In the genomic region with DNA sequence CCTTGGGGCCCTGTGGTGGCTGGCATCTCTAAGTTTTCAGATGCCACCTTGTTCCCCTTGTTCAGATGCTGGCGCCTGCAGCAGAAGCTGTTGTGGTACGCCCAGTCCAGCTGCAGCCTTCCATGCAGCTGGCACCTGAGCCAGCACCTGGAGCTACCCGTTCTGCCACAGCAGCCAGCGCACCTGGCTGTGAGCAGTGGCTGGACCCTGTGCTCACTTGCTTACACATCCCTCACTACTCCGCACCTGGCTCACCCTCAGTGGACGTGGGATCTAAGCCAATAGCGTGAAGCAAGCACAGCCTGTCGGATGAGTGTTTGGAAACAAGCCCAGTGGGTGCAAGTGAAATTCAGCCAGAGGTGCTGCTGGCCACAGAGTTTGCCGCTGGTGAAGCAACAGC, we compare ENCODE assay signal across 17 cellular contexts.
DNase-seq lines count a peak whose midpoint lies in the region; ATAC-seq and TF ChIP-seq lines count a peak whose summit lies in the region.
"Had no signal": no experiment of that assay in that cellular context is flagged by ENCODE, and none has a peak within 500 bp of the region (broad histone marks: within the 10 kb centered on the region; RNA-seq: fewer than 3 reads in every experiment).

No MANE protein-coding gene starts in this region.

- no peaks in the 10 kb centered on the region for H3K36me3 ChIP-seq in PC-3 (ENCODE audit: low read depth, low read length)
- H3K36me3 ChIP-seq: ovary, thoracic aorta had no signal

- ATAC-seq in PC-3, result peak; percentile 12
- peak; percentile 28 for ATAC-seq in stimulated activated effector memory CD8-positive, alpha-beta T cell treated with anti-CD3 and anti-CD28 coated beads, Interleukin-12 subunit alpha, Interleukin-12 subunit beta, amount 100 ng/mL, for 72 hours
- no peak for ATAC-seq in activated T-helper 17 cell treated with anti-CD3 and anti-CD28 coated beads, Interleukin-2, amount 50 U/mL, for 72 hours (replicated peaks)
- ATAC-seq: activated naive CD4-positive, alpha-beta T cell treated with anti-CD3 and anti-CD28 coated beads, Interleukin-2, amount 50 U/mL, for 72 hours; activated T-cell treated with anti-CD3 and anti-CD28 coated beads, Interleukin-2, amount 50 U/mL, for 4 hours had no signal

- no TSS peak for BruUV-seq in PC-3 (replicated peaks; lab: Mats Ljungman, UMichigan)

- H3K4me2 ChIP-seq in PC-3 (ENCODE audit: low read length), result peak overlapping the region; percentile 71

- H3K9me3 ChIP-seq in PC-3 (ENCODE audit: low read length), result no peaks in the 10 kb centered on the region
- H3K9me3 ChIP-seq: ovary, thoracic aorta had no signal

- H3K9me3 Mint-ChIP-seq in stimulated activated effector memory CD8-positive, alpha-beta T cell treated with anti-CD3 and anti-CD28 coated beads, Interleukin-12 subunit alpha, Interleukin-12 subunit beta, amount 100 ng/mL, for 72 hours, result peaks cover 16% of the 10 kb centered on the region
- H3K9me3 Mint-ChIP-seq in activated T-helper 17 cell treated with anti-CD3 and anti-CD28 coated beads, Interleukin-2, amount 50 U/mL, for 72 hours, result peaks cover 16% of the 10 kb centered on the region

- POLR2A ChIA-PET in PC-3 (lab: Charles Lee; ENCODE audit: unreplicated experiment), result no interaction called here

- H3K27ac ChIP-seq in PC-3 (ENCODE audit: low read length) (peak overlapping the region; percentile 85), caudate nucleus (ENCODE audit: low read depth, low read length) (no peak overlapping the region)
- H3K27ac ChIP-seq: coronary artery, ovary, thoracic aorta had no signal

- TF ChIP-seq CTCF in PC-3 (conservative IDR thresholded peaks at IDR 0.05; ENCODE audit: low read depth, low read length) (no peak), epithelial cell of esophagus (IDR thresholded peaks at IDR 0.05; ENCODE audit: insufficient read depth, low read depth, low read length, missing control alignments) (no peak)

- no peaks in the 10 kb centered on the region for H3K9me2 ChIP-seq in PC-3 (replicated peaks; ENCODE audit: low read length)

- CTCF ChIA-PET in PC-3 (lab: Charles Lee), result no interaction called here

- H3K27ac Mint-ChIP-seq in stimulated activated effector memory CD8-positive, alpha-beta T cell treated with anti-CD3 and anti-CD28 coated beads, Interleukin-12 subunit alpha, Interleukin-12 subunit beta, amount 100 ng/mL, for 72 hours, result no peak overlapping the region
- no peak overlapping the region for H3K27ac Mint-ChIP-seq in activated T-helper 17 cell treated with anti-CD3 and anti-CD28 coated beads, Interleukin-2, amount 50 U/mL, for 72 hours
- H3K27ac Mint-ChIP-seq: activated naive CD4-positive, alpha-beta T cell treated with anti-CD3 and anti-CD28 coated beads, Interleukin-2, amount 50 U/mL, for 72 hours had no signal

- no peaks in the 10 kb centered on the region for H3K27me3 Mint-ChIP-seq in activated T-helper 17 cell treated with anti-CD3 and anti-CD28 coated beads, Interleukin-2, amount 50 U/mL, for 72 hours

- no peak overlapping the region for H3K4me3 ChIP-seq in PC-3 (ENCODE audit: low read length)
- no peak overlapping the region for H3K4me3 ChIP-seq in epithelial cell of esophagus (ENCODE audit: low read length)
- H3K4me3 ChIP-seq: coronary artery, ovary, thoracic aorta had no signal

- no peak overlapping the region for H3K4me3 Mint-ChIP-seq in stimulated activated effector memory CD8-positive, alpha-beta T cell treated with anti-CD3 and anti-CD28 coated beads, Interleukin-12 subunit alpha, Interleukin-12 subunit beta, amount 100 ng/mL, for 72 hours
- H3K4me3 Mint-ChIP-seq in activated T-helper 17 cell treated with anti-CD3 and anti-CD28 coated beads, Interleukin-2, amount 50 U/mL, for 72 hours, result no peak overlapping the region
- H3K4me3 Mint-ChIP-seq: activated T-cell treated with anti-CD3 and anti-CD28 coated beads, Interleukin-2, amount 50 U/mL, for 4 hours had no signal

- H3K4me1 ChIP-seq in PC-3 (ENCODE audit: insufficient read depth, low read length), result peaks cover 41% of the 10 kb centered on the region

- no peaks in the 10 kb centered on the region for H3K79me2 ChIP-seq in PC-3 (ENCODE audit: low read length)

- no peaks in the 10 kb centered on the region for H3F3A ChIP-seq in PC-3 (ENCODE audit: low read length, unreplicated experiment)

- H4K20me1 ChIP-seq in PC-3 (ENCODE audit: low read length), result no peaks in the 10 kb centered on the region

- H3K4me1 Mint-ChIP-seq in stimulated activated effector memory CD8-positive, alpha-beta T cell treated with anti-CD3 and anti-CD28 coated beads, Interleukin-12 subunit alpha, Interleukin-12 subunit beta, amount 100 ng/mL, for 72 hours, result no peaks in the 10 kb centered on the region
- no peaks in the 10 kb centered on the region for H3K4me1 Mint-ChIP-seq in activated T-helper 17 cell treated with anti-CD3 and anti-CD28 coated beads, Interleukin-2, amount 50 U/mL, for 72 hours

- DNase-seq in NCI-H1105 treated with DMSO at 0.1 percent for 48 hours (lab: John Stamatoyannopoulos, UW) (peak; percentile 53), NCI-H1105 (lab: John Stamatoyannopoulos, UW) (no peak), PC-3 (peak; percentile 90), epithelial cell of esophagus (ENCODE audit: low read depth) (peak; percentile 99), caudate nucleus (lab: John Stamatoyannopoulos, UW) (no peak), superior temporal gyrus (ENCODE audit: extremely low spot score) (no peak)
- DNase-seq in stimulated activated effector memory CD8-positive, alpha-beta T cell treated with anti-CD3 and anti-CD28 coated beads, Interleukin-12 subunit alpha, Interleukin-12 subunit beta, amount 100 ng/mL, for 72 hours (ENCODE audit: low spot score in 2 of 2), result no peak
- DNase-seq: 8988T; activated CD4-positive, alpha-beta T cell treated with anti-CD3 and anti-CD28 coated beads, Interleukin-2, amount 50 U/mL, for 48 hours; activated T-cell treated with anti-CD3 and anti-CD28 coated beads, Interleukin-2, amount 50 U/mL, for 4 hours; NCI-H187; stimulated activated CD4-positive, alpha-beta T cell treated with anti-CD3 and anti-CD28 coated beads, Interleukin-4, amount 100 ng/mL, for 24 hours had no signal

- H3K36me3 Mint-ChIP-seq in stimulated activated effector memory CD8-positive, alpha-beta T cell treated with anti-CD3 and anti-CD28 coated beads, Interleukin-12 subunit alpha, Interleukin-12 subunit beta, amount 100 ng/mL, for 72 hours, result no peaks in the 10 kb centered on the region
- H3K36me3 Mint-ChIP-seq in activated T-helper 17 cell treated with anti-CD3 and anti-CD28 coated beads, Interleukin-2, amount 50 U/mL, for 72 hours (ENCODE audit: low read depth), result no peaks in the 10 kb centered on the region
- H3K36me3 Mint-ChIP-seq: activated naive CD4-positive, alpha-beta T cell treated with anti-CD3 and anti-CD28 coated beads, Interleukin-2, amount 50 U/mL, for 72 hours had no signal

- intact Hi-C loops in PC-3 (cut with micrococcal nuclease), result no loop called here

- H3K27me3 ChIP-seq in PC-3 (ENCODE audit: low read length), result no peaks in the 10 kb centered on the region
- H3K27me3 ChIP-seq: ovary had no signal

- peak overlapping the region; percentile 58; the same call in 1 of the 2 replicates for H2AFZ ChIP-seq in PC-3 (ENCODE audit: low read length)

- H3K9ac ChIP-seq in PC-3 (ENCODE audit: low read length), result no peak overlapping the region

Comparison
In these comparisons a context has a peak if more than half of its experiments do, and no peak if none do; other contexts are left out.
1. DNase-seq: peak in NCI-H1105 treated with DMSO at 0.1 percent for 48 hours (single experiment), PC-3 (single experiment) and epithelial cell of esophagus (single experiment); none in NCI-H1105 (single experiment), stimulated activated effector memory CD8-positive, alpha-beta T cell treated with anti-CD3 and anti-CD28 coated beads, Interleukin-12 subunit alpha, Interleukin-12 subunit beta, amount 100 ng/mL, for 72 hours (0 of 2), caudate nucleus (0 of 61) and superior temporal gyrus (single experiment).